In genomic region chr12:100024974-100025555, GRCh38 we compare ENCODE assay signal across 24 cellular contexts. TPM values are rescaled to one million over a fixed set of nuclear protein-coding genes. Genes with fewer than 3 reads are reported as not detected.
A peak's percentile ranks its signal among the peaks of the same experiment; 100 is the strongest.
DNase-seq lines count a peak whose midpoint lies in the region; ATAC-seq, FAIRE-seq and TF ChIP-seq lines count a peak whose summit lies in the region.
"Had no signal": no experiment of that assay in that cellular context is flagged by ENCODE, and none has a peak within 500 bp of the region (broad histone marks: within the 10 kb centered on the region; RNA-seq: fewer than 3 reads in every experiment).

No MANE protein-coding gene starts in this region.

- no peaks in the 10 kb centered on the region for H3K9me3 ChIP-seq in HEK293 (ENCODE audit: control insufficient read depth, insufficient read depth, low read depth, low read length)
- H3K9me3 ChIP-seq: SJSA1 had no signal

- FAIRE-seq in bronchial epithelial cell (lab: Jason Lieb, UNC): no peak
- FAIRE-seq: A204.1, D721Med, GM12878 had no signal

- H3K9me3 Mint-ChIP-seq in activated naive CD4-positive, alpha-beta T cell treated with anti-CD3 and anti-CD28 coated beads for 36 hours: peaks cover 2% of the 10 kb centered on the region
- H3K9me3 Mint-ChIP-seq: H9 had no signal

- H3K27me3 ChIP-seq in bronchial epithelial cell (ENCODE audit: control insufficient read depth, insufficient read depth, low read length): no peaks in the 10 kb centered on the region
- H3K27me3 ChIP-seq: SJSA1 had no signal

- no peak overlapping the region for H3K4me3 Mint-ChIP-seq in activated naive CD4-positive, alpha-beta T cell treated with anti-CD3 and anti-CD28 coated beads for 36 hours
- H3K4me3 Mint-ChIP-seq: H9 had no signal

- POLR2A ChIA-PET in HEK293 (lab: Yijun Ruan, JAX): no interaction called here

- H3K4me1 ChIP-seq in HEK293 (ENCODE audit: control insufficient read depth, insufficient read depth, low read length): no peaks in the 10 kb centered on the region

- DNase-seq in COLO668 (lab: John Stamatoyannopoulos, UW; ENCODE audit: unreplicated experiment): peak; percentile 13
- peak; percentile 29 for DNase-seq in bronchial epithelial cell (ENCODE audit: low read depth)
- peak; percentile 63 for DNase-seq in iris pigment epithelial cell (ENCODE audit: low read depth)
- DNase-seq in NCI-H526 treated with DMSO at 0.1 percent for 48 hours (lab: John Stamatoyannopoulos, UW): no peak
- no peak for DNase-seq in activated naive CD4-positive, alpha-beta T cell treated with anti-CD3 and anti-CD28 coated beads for 36 hours
- DNase-seq in DMS79 treated with DMSO at 0.1 percent for 48 hours (lab: John Stamatoyannopoulos, UW): no peak
- DNase-seq: DMS79; H9; KG1; NCI-H1092 treated with DMSO at 0.1 percent for 48 hours; NCI-H187; NCI-H2107; NCI-H446 treated with DMSO at 0.1 percent for 48 hours; NCI-H69; NK-92 treated with Interleukin-12 subunit alpha and Interleukin-12 subunit beta, amount 100 ng/mL, for 24 hours had no signal

- H3K4me1 Mint-ChIP-seq in activated naive CD4-positive, alpha-beta T cell treated with anti-CD3 and anti-CD28 coated beads for 36 hours (ENCODE audit: low read depth): no peaks in the 10 kb centered on the region

- no peak for ATAC-seq in GM21390 (IDR thresholded peaks at IDR 0.05; ENCODE audit: unreplicated experiment)
- ATAC-seq: GM12878, Panc1 had no signal

- intact Hi-C loops in activated naive CD4-positive, alpha-beta T cell treated with anti-CD3 and anti-CD28 coated beads for 36 hours (cut with micrococcal nuclease): no loop called here

- no peaks in the 10 kb centered on the region for H3K27me3 Mint-ChIP-seq in activated naive CD4-positive, alpha-beta T cell treated with anti-CD3 and anti-CD28 coated beads for 36 hours (ENCODE audit: low read depth)

- H3K27ac Mint-ChIP-seq in activated naive CD4-positive, alpha-beta T cell treated with anti-CD3 and anti-CD28 coated beads for 36 hours: no peak overlapping the region
- H3K27ac Mint-ChIP-seq: H9 had no signal

- H3K36me3 ChIP-seq in HEK293 (ENCODE audit: control insufficient read depth in 2 of 2, insufficient read depth in 1 of 2, low read length in 2 of 2): no peaks in the 10 kb centered on the region
- no peaks in the 10 kb centered on the region for H3K36me3 ChIP-seq in bronchial epithelial cell (ENCODE audit: control insufficient read depth, insufficient read depth, low read length)
- H3K36me3 ChIP-seq: SJSA1 had no signal

- H3K4me3 ChIP-seq in HEK293 (ENCODE audit: low read depth, low read length) (no peak overlapping the region), bronchial epithelial cell (ENCODE audit: low read depth, low read length) (no peak overlapping the region)
- H3K4me3 ChIP-seq: GM12878, SJSA1 had no signal

- H3K36me3 Mint-ChIP-seq in activated naive CD4-positive, alpha-beta T cell treated with anti-CD3 and anti-CD28 coated beads for 36 hours (ENCODE audit: low read depth): peaks cover 5% of the 10 kb centered on the region

- H3K27ac ChIP-seq in HEK293 (ENCODE audit: extremely low read depth, low read depth, low read length): no peak overlapping the region
- H3K27ac ChIP-seq: C4-2B had no signal

- no peak for TF ChIP-seq CTCF in HEK293 (tag by site-specific recombination; IDR thresholded peaks at IDR 0.05)
- no peak for TF ChIP-seq CTCF in bronchial epithelial cell (IDR thresholded peaks at IDR 0.05; ENCODE audit: insufficient read depth, low read length, severe bottlenecking)

- CTCF ChIA-PET in HEK293 (lab: Yijun Ruan, JAX): no interaction called here
- CTCF ChIA-PET in activated naive CD4-positive, alpha-beta T cell treated with anti-CD3 and anti-CD28 coated beads for 36 hours (lab: Charles Lee): no interaction called here

TF ChIP-seq in HEK293, 187 proteins besides CTCF, POLR2A, EP300 and RAD21:
- no peak for TF ChIP-seq MZF1 (tag by site-specific recombination; IDR thresholded peaks at IDR 0.05; ENCODE audit: borderline replicate concordance)
- TF ChIP-seq, protein P1, sequence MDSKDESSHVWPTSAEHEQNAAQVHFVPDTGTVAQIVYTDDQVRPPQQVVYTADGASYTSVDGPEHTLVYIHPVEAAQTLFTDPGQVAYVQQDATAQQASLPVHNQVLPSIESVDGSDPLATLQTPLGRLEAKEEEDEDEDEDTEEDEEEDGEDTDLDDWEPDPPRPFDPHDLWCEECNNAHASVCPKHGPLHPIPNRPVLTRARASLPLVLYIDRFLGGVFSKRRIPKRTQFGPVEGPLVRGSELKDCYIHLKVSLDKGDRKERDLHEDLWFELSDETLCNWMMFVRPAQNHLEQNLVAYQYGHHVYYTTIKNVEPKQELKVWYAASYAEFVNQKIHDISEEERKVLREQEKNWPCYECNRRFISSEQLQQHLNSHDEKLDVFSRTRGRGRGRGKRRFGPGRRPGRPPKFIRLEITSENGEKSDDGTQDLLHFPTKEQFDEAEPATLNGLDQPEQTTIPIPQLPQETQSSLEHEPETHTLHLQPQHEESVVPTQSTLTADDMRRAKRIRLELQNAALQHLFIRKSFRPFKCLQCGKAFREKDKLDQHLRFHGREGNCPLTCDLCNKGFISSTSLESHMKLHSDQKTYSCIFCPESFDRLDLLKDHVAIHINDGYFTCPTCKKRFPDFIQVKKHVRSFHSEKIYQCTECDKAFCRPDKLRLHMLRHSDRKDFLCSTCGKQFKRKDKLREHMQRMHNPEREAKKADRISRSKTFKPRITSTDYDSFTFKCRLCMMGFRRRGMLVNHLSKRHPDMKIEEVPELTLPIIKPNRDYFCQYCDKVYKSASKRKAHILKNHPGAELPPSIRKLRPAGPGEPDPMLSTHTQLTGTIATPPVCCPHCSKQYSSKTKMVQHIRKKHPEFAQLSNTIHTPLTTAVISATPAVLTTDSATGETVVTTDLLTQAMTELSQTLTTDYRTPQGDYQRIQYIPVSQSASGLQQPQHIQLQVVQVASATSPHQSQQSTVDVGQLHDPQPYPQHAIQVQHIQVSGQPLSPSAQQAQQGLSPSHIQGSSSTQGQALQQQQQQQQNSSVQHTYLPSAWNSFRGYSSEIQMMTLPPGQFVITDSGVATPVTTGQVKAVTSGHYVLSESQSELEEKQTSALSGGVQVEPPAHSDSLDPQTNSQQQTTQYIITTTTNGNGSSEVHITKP (tag by site-specific recombination; IDR thresholded peaks at IDR 0.05): 0 out of 2 replicates have a peak, but pooled peaks have one; percentile 12
- TF ChIP-seq YY2 (tag by site-specific recombination; IDR thresholded peaks at IDR 0.05): no peak

RNA-seq across cellular contexts. Expression of gene ANKS1B, which starts 40.3 kb away (rescaled TPM):
- 0.26 and 0.38 TPM in 2 replicates for total RNA-seq in bronchial epithelial cell
- total RNA-seq in activated naive CD4-positive, alpha-beta T cell treated with anti-CD3 and anti-CD28 coated beads for 36 hours: not detected
- total RNA-seq: GM12878, HT1080, SJSA1 had no signal

Comparison
In these comparisons a context has a peak if more than half of its experiments do, and no peak if none do; other contexts are left out.
1. DNase-seq: peak in COLO668 (single experiment), bronchial epithelial cell (single experiment) and iris pigment epithelial cell (single experiment); none in NCI-H526 treated with DMSO at 0.1 percent for 48 hours (single experiment), activated naive CD4-positive, alpha-beta T cell treated with anti-CD3 and anti-CD28 coated beads for 36 hours (single experiment) and DMS79 treated with DMSO at 0.1 percent for 48 hours (single experiment).